Comparison of ENCODE assay signal across 8 cellular contexts in genomic region chr4:103019319-103020124, GRCh38. TPM values are rescaled to one million over a fixed set of nuclear protein-coding genes. Genes with fewer than 3 reads are reported as not detected.
DNase-seq lines count a peak whose midpoint lies in the region; ATAC-seq and TF ChIP-seq lines count a peak whose summit lies in the region.

TSS of gene SLC9B1 (minus strand) at chr4:103019705. CDS start at chr4:102991711, 27,994 bp downstream.

- no peaks in the 10 kb centered on the region for H3K27me3 ChIP-seq in HAP-1 (ENCODE audit: low read depth)
- no peaks in the 10 kb centered on the region for H3K27me3 ChIP-seq in MG63
- H3K27me3 ChIP-seq in parathyroid adenoma (ENCODE audit: control insufficient read depth, insufficient read depth, low read length) = no peaks in the 10 kb centered on the region
- H3K27me3 ChIP-seq in transverse colon = no peaks in the 10 kb centered on the region

- TF ChIP-seq CTCF in parathyroid adenoma (IDR thresholded peaks at IDR 0.05) (no peak), transverse colon (IDR thresholded peaks at IDR 0.05) (peak in 2 of 5 experiments; percentile 2 to 24)

- peak within 1 kb of the TSS; percentile 98 for H3K27ac ChIP-seq in parathyroid adenoma
- H3K27ac ChIP-seq in transverse colon = peak within 1 kb of the TSS; percentile 89 to 93 (median 90)

- peak within 1 kb of the TSS; percentile 38 for H3K4me3 ChIP-seq in HAP-1
- peak within 1 kb of the TSS; percentile 54 for H3K4me3 ChIP-seq in MG63
- peak within 1 kb of the TSS; percentile 74 for H3K4me3 ChIP-seq in parathyroid adenoma (ENCODE audit: low read depth, low read length)
- H3K4me3 ChIP-seq in transverse colon = peak within 1 kb of the TSS; percentile 9 to 55 (median 32)

- intact Hi-C loops in head of caudate nucleus (cut with DNase I) (loop anchor here (10.0 kb wide), 1 partner anchor 575 kb away; no protein-coding TSS in a partner anchor), transverse colon (cut with DNase I; ENCODE audit: low total_unique reads) (no loop called here)

- peak within 1 kb of the TSS; percentile 97 for H2AFZ ChIP-seq in parathyroid adenoma

- ATAC-seq in activated naive CD8-positive, alpha-beta T cell treated with anti-CD3 and anti-CD28 coated beads, Interleukin-2, amount 10 ng/mL, durations not matched to agents 7 days and 5 days (ENCODE audit: low read depth) = peak; percentile 99

- WGBS in transverse colon (ENCODE audit: low coverage in 1 of 2), 2 donors = 4 to 10% methylated on average over 16 to 46 of the region's 46 CpGs

- H3K4me2 ChIP-seq in parathyroid adenoma (ENCODE audit: low read length) = peak within 1 kb of the TSS; percentile 97

- H3K36me3 ChIP-seq in HAP-1 (replicated peaks) (no peaks in the 10 kb centered on the region), MG63 (no peaks in the 10 kb centered on the region), parathyroid adenoma (ENCODE audit: control insufficient read depth, insufficient read depth, low read length) (no peaks in the 10 kb centered on the region), transverse colon (no peaks in the 10 kb centered on the region)

- no peaks in the 10 kb centered on the region for H3K27me3 Mint-ChIP-seq in activated naive CD8-positive, alpha-beta T cell treated with anti-CD3 and anti-CD28 coated beads, Interleukin-2, amount 10 ng/mL, durations not matched to agents 7 days and 5 days

- peak within 1 kb of the TSS; percentile 97 for H3K4me3 Mint-ChIP-seq in activated naive CD8-positive, alpha-beta T cell treated with anti-CD3 and anti-CD28 coated beads, Interleukin-2, amount 10 ng/mL, durations not matched to agents 7 days and 5 days

- POLR2A ChIA-PET in activated naive CD8-positive, alpha-beta T cell treated with anti-CD3 and anti-CD28 coated beads, Interleukin-2, amount 10 ng/mL, durations not matched to agents 7 days and 5 days (lab: Charles Lee) = interaction anchor here (0.9 to 1.5 kb wide), 6 partner anchors 8 to 192 kb away, joined by 3 to 8 read pairs (median 4); partner anchors contain the start of genes CISD2 and UBE2D3

- H3K4me1 ChIP-seq in HAP-1 (peaks cover 7% of the 10 kb centered on the region; the same call in 1 of the 2 replicates), parathyroid adenoma (peaks cover 5% of the 10 kb centered on the region), transverse colon (peaks cover 3 to 13% (median 7%) of the 10 kb centered on the region in 4 donors)

- no peaks in the 10 kb centered on the region for H3K9me3 Mint-ChIP-seq in activated naive CD8-positive, alpha-beta T cell treated with anti-CD3 and anti-CD28 coated beads, Interleukin-2, amount 10 ng/mL, durations not matched to agents 7 days and 5 days

- DNase-seq in GM03348 (ENCODE audit: low spot score) (peak; percentile 95), HAP-1 (ENCODE audit: low spot score in 2 of 2) (peak; percentile 72 to 93), MG63 (peak; percentile 93), SKM-1 treated with dmso at 0.1 percent for 144 hours (lab: John Stamatoyannopoulos, UW; ENCODE audit: unreplicated experiment) (peak; percentile 62), head of caudate nucleus (peak; percentile 80 to 96 (median 90)), transverse colon (peak; percentile 98)
- peak; percentile 96 for DNase-seq in activated naive CD8-positive, alpha-beta T cell treated with anti-CD3 and anti-CD28 coated beads, Interleukin-2, amount 10 ng/mL, durations not matched to agents 7 days and 5 days

- in situ Hi-C loops in HAP-1 (cut with MboI; ENCODE audit: low sequenced_read_pairs) (no loop called here), transverse colon (cut with MboI; ENCODE audit: low pct_ligation_motif_present in 1 of 4, low pct_unique_long_range_greater_than_20kb in 1 of 4, low sequenced_read_pairs in 3 of 4) (loop anchor here in 3 of 4 donors (10.0 to 25.0 kb wide), 4 partner anchors 182 to 585 kb away; partner anchors contain the start of gene UBE2D3 (in 1 of the 3))

- H3K9me3 ChIP-seq in HAP-1 (no peaks in the 10 kb centered on the region), MG63 (no peaks in the 10 kb centered on the region), parathyroid adenoma (ENCODE audit: control insufficient read depth, low read length) (no peaks in the 10 kb centered on the region), transverse colon (no peaks in the 10 kb centered on the region)

- H3K79me2 ChIP-seq in parathyroid adenoma = no peaks in the 10 kb centered on the region

- H3K9ac ChIP-seq in parathyroid adenoma = peak within 1 kb of the TSS; percentile 37

- TF ChIP-seq POLR2A in transverse colon (IDR thresholded peaks at IDR 0.05) = peak; percentile 88

- H3K4me1 Mint-ChIP-seq in activated naive CD8-positive, alpha-beta T cell treated with anti-CD3 and anti-CD28 coated beads, Interleukin-2, amount 10 ng/mL, durations not matched to agents 7 days and 5 days = peaks cover 12% of the 10 kb centered on the region

- TF ChIP-seq EP300 in transverse colon (IDR thresholded peaks at IDR 0.05; ENCODE audit: low read depth) = peak; percentile 66

- H3K36me3 Mint-ChIP-seq in activated naive CD8-positive, alpha-beta T cell treated with anti-CD3 and anti-CD28 coated beads, Interleukin-2, amount 10 ng/mL, durations not matched to agents 7 days and 5 days = peaks cover 4% of the 10 kb centered on the region

- peak within 1 kb of the TSS; percentile 96 for H3K27ac Mint-ChIP-seq in activated naive CD8-positive, alpha-beta T cell treated with anti-CD3 and anti-CD28 coated beads, Interleukin-2, amount 10 ng/mL, durations not matched to agents 7 days and 5 days

RNA-seq across cellular contexts. Expression of gene SLC9B1, which starts in this region (rescaled TPM):
- total RNA-seq in MG63 (2014; rRNA removed; shearing (Covaris generic); ENCODE audit: low replicate concordance) = 1.5 and 2.3 TPM in 2 replicates
- 1 to 10 TPM; 2.2 to 2.5 TPM for total RNA-seq in activated naive CD8-positive, alpha-beta T cell treated with anti-CD3 and anti-CD28 coated beads, Interleukin-2, amount 10 ng/mL, durations not matched to agents 7 days and 5 days
- total RNA-seq in transverse colon = under 1 TPM in 2 of 4 donors, not detected in 2; 0.41 to 0.79 TPM

Comparison
In these comparisons a context has a peak if more than half of its experiments do, and no peak if none do; other contexts are left out.
1. Peak in every context shown above with its lines: DNase-seq, ATAC-seq, H3K4me3 ChIP-seq and H3K27ac ChIP-seq.
2. Peak in DNase-seq, H3K4me3 ChIP-seq and H3K27ac ChIP-seq in transverse colon; RNA of the gene not detected or under 1 TPM.